ENCODE assay signal across 8 cellular contexts in the genomic region with DNA sequence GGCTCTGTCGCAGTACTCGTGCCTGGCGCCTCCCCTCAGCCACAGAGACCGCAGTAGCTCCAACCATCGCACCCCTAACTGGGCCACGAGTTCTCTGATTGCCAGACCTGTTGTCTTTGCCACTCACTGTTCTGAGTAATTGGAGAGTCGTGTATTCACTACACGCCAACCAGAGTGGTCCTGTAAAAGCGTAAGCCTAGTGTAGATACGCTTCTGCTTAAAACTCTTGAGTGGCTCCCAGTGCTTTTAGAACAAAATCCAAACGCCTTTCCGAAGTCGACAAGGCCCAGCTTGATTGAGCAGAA. TPM values are rescaled to one million over a fixed set of nuclear protein-coding genes. Genes with fewer than 3 reads are reported as not detected.
DNase-seq lines count a peak whose midpoint lies in the region; ATAC-seq and TF ChIP-seq lines count a peak whose summit lies in the region.

No MANE protein-coding gene starts in this region.

- H3K27me3 Mint-ChIP-seq in chondrocyte (ENCODE audit: low read depth) = no peaks in the 10 kb centered on the region
- H3K27me3 Mint-ChIP-seq in naive thymus-derived CD8-positive, alpha-beta T cell = no peaks in the 10 kb centered on the region

- intact Hi-C loops in sciatic nerve (cut with DNase I) = no loop called here

- peak overlapping the region; percentile 96 for H3K27ac Mint-ChIP-seq in chondrocyte (ENCODE audit: unreplicated experiment)
- peak overlapping the region; percentile 85 to 98 (median 96) for H3K27ac Mint-ChIP-seq in naive thymus-derived CD8-positive, alpha-beta T cell

- H3K9me3 Mint-ChIP-seq in chondrocyte (ENCODE audit: low read depth) = no peaks in the 10 kb centered on the region
- H3K9me3 Mint-ChIP-seq in naive thymus-derived CD8-positive, alpha-beta T cell = no peaks in the 10 kb centered on the region

- POLR2A ChIA-PET in naive thymus-derived CD8-positive, alpha-beta T cell (lab: Charles Lee) = interaction anchor here (0.5 to 34.3 kb wide), 13 partner anchors 10 to 249 kb away, joined by 3 to 1294 read pairs (median 4); partner anchors contain the start of genes ESRP2, PLA2G15, SLC7A6 and SMPD3

- no peak for TF ChIP-seq CTCF in chondrocyte (IDR thresholded peaks at IDR 0.05)

- DNase-seq in NCI-H510A treated with DMSO at 0.1 percent for 48 hours (lab: John Stamatoyannopoulos, UW) (peak; percentile 57), NCI-H510A (lab: John Stamatoyannopoulos, UW) (no peak), NCI-H2227 treated with DMSO at 0.1 percent for 48 hours (lab: John Stamatoyannopoulos, UW) (peak; percentile 24), chondrocyte (ENCODE audit: low spot score) (no peak), HPDE6-E6E7 (ENCODE audit: extremely low spot score) (no peak), sciatic nerve (ENCODE audit: low spot score) (no peak)
- no peak for DNase-seq in naive thymus-derived CD8-positive, alpha-beta T cell
- DNase-seq in activated effector memory CD4-positive, alpha-beta T cell treated with anti-CD3 and anti-CD28 coated beads, Interleukin-2, amount 50 U/mL, for 16 hours = no peak

- peak overlapping the region; percentile 94 for H3K4me3 Mint-ChIP-seq in chondrocyte (ENCODE audit: unreplicated experiment)
- H3K4me3 Mint-ChIP-seq in naive thymus-derived CD8-positive, alpha-beta T cell = peak overlapping the region; percentile 95 to 99 (median 97)

- H3K4me1 Mint-ChIP-seq in chondrocyte (ENCODE audit: low read depth) = peaks cover 22% of the 10 kb centered on the region
- H3K4me1 Mint-ChIP-seq in naive thymus-derived CD8-positive, alpha-beta T cell = peaks cover 26 to 67% (median 60%) of the 10 kb centered on the region in 4 donors

- ATAC-seq in naive thymus-derived CD8-positive, alpha-beta T cell = no peak
- ATAC-seq in sciatic nerve = no peak

- H3K36me3 Mint-ChIP-seq in chondrocyte (ENCODE audit: low read depth) = peaks cover 10% of the 10 kb centered on the region
- peaks cover 0 to 52% (median 3%) of the 10 kb centered on the region in 3 donors for H3K36me3 Mint-ChIP-seq in naive thymus-derived CD8-positive, alpha-beta T cell

RNA-seq across cellular contexts. Expression of gene PRMT7, which starts 0.4 kb away (rescaled TPM):
- 25.1 to 41.8 TPM (median 26.7 TPM) in 3 replicates for total RNA-seq in chondrocyte
- total RNA-seq in naive thymus-derived CD8-positive, alpha-beta T cell = 100 to 1,000 TPM; 110 to 112 TPM
- polyA plus RNA-seq in naive thymus-derived CD8-positive, alpha-beta T cell = 10 to 100 TPM; 35.7 to 49.9 (median 43.2) TPM
- total RNA-seq in sciatic nerve = 58.9 TPM

RNA-seq across cellular contexts. Expression of gene SLC7A6OS, which starts 0.5 kb away (rescaled TPM):
- 9.5 to 12.7 TPM (median 11.8 TPM) in 3 replicates for total RNA-seq in chondrocyte
- total RNA-seq in naive thymus-derived CD8-positive, alpha-beta T cell = 10 to 100 TPM; 46.0 to 52.0 TPM
- polyA plus RNA-seq in naive thymus-derived CD8-positive, alpha-beta T cell = 10 to 100 TPM; 18.8 to 27.5 (median 23.3) TPM
- 22.9 TPM for total RNA-seq in sciatic nerve

RNA-seq across cellular contexts. Expression of gene SLC7A6, which starts 46.9 kb away (rescaled TPM):
- total RNA-seq in chondrocyte (49.5 to 57.3 TPM (median 55.9 TPM) in 3 replicates), sciatic nerve (75.5 TPM)
- total RNA-seq in naive thymus-derived CD8-positive, alpha-beta T cell = 100 to 1,000 TPM; 211 to 228 TPM
- polyA plus RNA-seq in naive thymus-derived CD8-positive, alpha-beta T cell = 10 to 100 TPM; 14.3 to 20.2 (median 19.2) TPM

Comparison
In these comparisons a context has a peak if more than half of its experiments do, and no peak if none do; other contexts are left out.
1. DNase-seq: peak in NCI-H510A treated with DMSO at 0.1 percent for 48 hours (single experiment) and NCI-H2227 treated with DMSO at 0.1 percent for 48 hours (single experiment); none in NCI-H510A (single experiment), chondrocyte (single experiment), naive thymus-derived CD8-positive, alpha-beta T cell (0 of 10), activated effector memory CD4-positive, alpha-beta T cell treated with anti-CD3 and anti-CD28 coated beads, Interleukin-2, amount 50 U/mL, for 16 hours (single experiment), HPDE6-E6E7 (single experiment) and sciatic nerve (single experiment).